Comparison of ENCODE assay signal across 30 cellular contexts in genomic region chr1:205107327-205107726, GRCh38.
"Had no signal": no experiment of that assay in that cellular context is flagged by ENCODE, and none has a peak within 500 bp of the region (broad histone marks: within the 10 kb centered on the region; RNA-seq: fewer than 3 reads in every experiment).

No MANE protein-coding gene starts in this region.

- H3K27me3 Mint-ChIP-seq: naive thymus-derived CD8-positive, alpha-beta T cell; stimulated activated naive B cell treated with anti-CD40 and anti-IgM and Interleukin-4, amounts not matched to agents 10 μg/mL and 1 μg/mL and 100 μg/mL, for 72 hours had no signal

- H3K4me3 Mint-ChIP-seq: immature natural killer cell; naive thymus-derived CD8-positive, alpha-beta T cell; nephron; neural crest cell; stimulated activated naive B cell treated with anti-CD40 and anti-IgM and Interleukin-4, amounts not matched to agents 10 μg/mL and 1 μg/mL and 100 μg/mL, for 72 hours had no signal

- H3K9me3 Mint-ChIP-seq: immature natural killer cell; naive thymus-derived CD8-positive, alpha-beta T cell; nephron; neural crest cell; stimulated activated naive B cell treated with anti-CD40 and anti-IgM and Interleukin-4, amounts not matched to agents 10 μg/mL and 1 μg/mL and 100 μg/mL, for 72 hours had no signal

- H3K4me3 ChIP-seq: left lung, lower lobe of right lung, pancreas, prostate gland, skin epidermis, stomach, testis, thyroid gland, transverse colon, upper lobe of left lung, vagina had no signal

- DNase-seq: immature natural killer cell; kidney; left colon; left lung; lower lobe of right lung; mammary epithelial cell; mesenchymal stem cell; naive thymus-derived CD8-positive, alpha-beta T cell; nucleus accumbens; pancreas; posterior cingulate gyrus; retina; right cardiac atrium; stimulated activated CD4-positive, alpha-beta T cell treated with anti-CD3 and anti-CD28 coated beads, Interleukin-12 subunit alpha, Interleukin-12 subunit beta, amount 100 ng/mL, for 4 hours; stimulated activated CD4-positive, alpha-beta T cell treated with anti-CD3 and anti-CD28 coated beads, Interleukin-15, amount 100 ng/mL, for 24 hours; stimulated activated CD4-positive, alpha-beta T cell treated with anti-CD3 and anti-CD28 coated beads, Interleukin-2, amount 100 ng/mL, for 24 hours; stimulated activated CD4-positive, alpha-beta T cell treated with anti-CD3 and anti-CD28 coated beads, Interleukin-4, amount 100 ng/mL, for 1 hour; stimulated activated naive B cell treated with anti-CD40 and anti-IgM and Interleukin-4, amounts not matched to agents 10 μg/mL and 1 μg/mL and 100 μg/mL, for 72 hours; stimulated activated naive CD8-positive, alpha-beta T cell treated with anti-CD3 and anti-CD28 coated beads, Interleukin-15, Interleukin-2, amounts not matched to agents 100 U/mL and 50 U/mL, for 24 hours; stomach; testis; thyroid gland; transverse colon; upper lobe of left lung had no signal

- H3K9me3 ChIP-seq: left lung, lower lobe of right lung, pancreas, prostate gland, stomach, testis, thyroid gland, transverse colon, upper lobe of left lung, vagina had no signal

- H3K27ac ChIP-seq: left lung, lower lobe of right lung, pancreas, prostate gland, skin epidermis, stomach, testis, thyroid gland, transverse colon, upper lobe of left lung, vagina had no signal

- H3K27ac Mint-ChIP-seq: immature natural killer cell; nephron; stimulated activated naive B cell treated with anti-CD40 and anti-IgM and Interleukin-4, amounts not matched to agents 10 μg/mL and 1 μg/mL and 100 μg/mL, for 72 hours had no signal

- H3K4me1 ChIP-seq: left lung, lower lobe of right lung, pancreas, prostate gland, stomach, testis, thyroid gland, transverse colon, upper lobe of left lung, vagina had no signal

- ATAC-seq: left colon; left lung; lower lobe of right lung; naive thymus-derived CD8-positive, alpha-beta T cell; pancreas; right cardiac atrium; sciatic nerve; stimulated activated naive B cell treated with anti-CD40 and anti-IgM and Interleukin-4, amounts not matched to agents 10 μg/mL and 1 μg/mL and 100 μg/mL, for 72 hours; stimulated activated naive CD8-positive, alpha-beta T cell treated with anti-CD3 and anti-CD28 coated beads, Interleukin-15, Interleukin-2, amounts not matched to agents 100 U/mL and 50 U/mL, for 24 hours had no signal

- H3K27me3 ChIP-seq: left lung, pancreas, stomach, testis, thyroid gland, transverse colon, upper lobe of left lung, vagina had no signal

- H3K4me1 Mint-ChIP-seq: neural crest cell had no signal
